ENCODE assay signal across 19 cellular contexts in genomic region chr20:19659468-19659867, GRCh38.
DNase-seq lines count a peak whose midpoint lies in the region; ATAC-seq lines count a peak whose summit lies in the region.
"Had no signal": no experiment of that assay in that cellular context is flagged by ENCODE, and none has a peak within 500 bp of the region (broad histone marks: within the 10 kb centered on the region; RNA-seq: fewer than 3 reads in every experiment).

No MANE protein-coding gene starts in this region.

- H3K27me3 Mint-ChIP-seq in IgD-negative memory B cell = peaks cover 23% of the 10 kb centered on the region
- H3K27me3 Mint-ChIP-seq in activated T-helper 17 cell treated with anti-CD3 and anti-CD28 coated beads, Interleukin-2, amount 50 U/mL, for 72 hours = peaks cover 34% of the 10 kb centered on the region

- DNase-seq in glomerular visceral epithelial cell (ENCODE audit: extremely low spot score) = peak; percentile 28
- DNase-seq in effector CD4-positive, alpha-beta T cell = no peak
- DNase-seq in central memory CD4-positive, alpha-beta T cell = no peak
- DNase-seq: ACHN; activated CD4-positive, alpha-beta T cell treated with anti-CD3 and anti-CD28 coated beads for 48 hours; Calu3; heart left ventricle; left ventricle myocardium inferior; NCI-H2107; psoas muscle; Right ventricle myocardium superior; small intestine; stimulated activated naive CD8-positive, alpha-beta T cell treated with anti-CD3 and anti-CD28 coated beads, Interleukin-15, amount 100 ng/mL, for 72 hours had no signal

- ATAC-seq in GM18508 (IDR thresholded peaks at IDR 0.05; ENCODE audit: insufficient read depth, unreplicated experiment) = peak; percentile 45
- ATAC-seq in GM21619 (IDR thresholded peaks at IDR 0.05; ENCODE audit: unreplicated experiment) = peak; percentile 41
- no peak for ATAC-seq in GM19324 (IDR thresholded peaks at IDR 0.05; ENCODE audit: low FRiP score, unreplicated experiment)
- ATAC-seq in activated T-helper 17 cell treated with anti-CD3 and anti-CD28 coated beads, Interleukin-2, amount 50 U/mL, for 72 hours (replicated peaks) = no peak
- ATAC-seq: heart left ventricle; stimulated activated naive CD8-positive, alpha-beta T cell treated with anti-CD3 and anti-CD28 coated beads, Interleukin-15, amount 100 ng/mL, for 72 hours had no signal

- peak overlapping the region in 2 of 4 donors; percentile 36 to 54 for H3K4me3 Mint-ChIP-seq in IgD-negative memory B cell
- H3K4me3 Mint-ChIP-seq in activated T-helper 17 cell treated with anti-CD3 and anti-CD28 coated beads, Interleukin-2, amount 50 U/mL, for 72 hours = no peak overlapping the region
- H3K4me3 Mint-ChIP-seq: brain; stimulated activated naive CD8-positive, alpha-beta T cell treated with anti-CD3 and anti-CD28 coated beads, Interleukin-15, amount 100 ng/mL, for 72 hours had no signal

- peak overlapping the region in 2 of 3 donors; percentile 18 to 44 for H3K27ac Mint-ChIP-seq in IgD-negative memory B cell
- no peak overlapping the region for H3K27ac Mint-ChIP-seq in activated T-helper 17 cell treated with anti-CD3 and anti-CD28 coated beads, Interleukin-2, amount 50 U/mL, for 72 hours

- peaks cover 0 to 4% (median 0%) of the 10 kb centered on the region in 3 donors for H3K9me3 Mint-ChIP-seq in IgD-negative memory B cell
- no peaks in the 10 kb centered on the region for H3K9me3 Mint-ChIP-seq in activated T-helper 17 cell treated with anti-CD3 and anti-CD28 coated beads, Interleukin-2, amount 50 U/mL, for 72 hours
- H3K9me3 Mint-ChIP-seq: brain; stimulated activated naive CD8-positive, alpha-beta T cell treated with anti-CD3 and anti-CD28 coated beads, Interleukin-15, amount 100 ng/mL, for 72 hours had no signal

- H3K4me1 Mint-ChIP-seq in IgD-negative memory B cell = peaks cover 19 to 25% (median 25%) of the 10 kb centered on the region in 3 donors
- H3K4me1 Mint-ChIP-seq in activated T-helper 17 cell treated with anti-CD3 and anti-CD28 coated beads, Interleukin-2, amount 50 U/mL, for 72 hours = no peaks in the 10 kb centered on the region

- peaks cover 1% of the 10 kb centered on the region for H3K36me3 Mint-ChIP-seq in IgD-negative memory B cell
- H3K36me3 Mint-ChIP-seq in activated T-helper 17 cell treated with anti-CD3 and anti-CD28 coated beads, Interleukin-2, amount 50 U/mL, for 72 hours (ENCODE audit: low read depth) = no peaks in the 10 kb centered on the region

Comparison
In these comparisons a context has a peak if more than half of its experiments do, and no peak if none do; other contexts are left out.
1. ATAC-seq: peak in GM18508 (single experiment) and GM21619 (single experiment); none in GM19324 (single experiment) and activated T-helper 17 cell treated with anti-CD3 and anti-CD28 coated beads, Interleukin-2, amount 50 U/mL, for 72 hours (single experiment).